8 cellular contexts compared by ENCODE assay signal in genomic region chr11:32583451-32584271, GRCh38. TPM values are rescaled to one million over a fixed set of nuclear protein-coding genes. Genes with fewer than 3 reads are reported as not detected.
DNase-seq lines count a peak whose midpoint lies in the region; ATAC-seq and TF ChIP-seq lines count a peak whose summit lies in the region.

TSS of gene EIF3M (plus strand) at chr11:32583831. CDS start at chr11:32583888, 57 bp downstream.

- TF ChIP-seq CTCF in DND-41 (IDR thresholded peaks at IDR 0.05; ENCODE audit: borderline replicate concordance, extremely low read depth, low read length, poor library complexity, severe bottlenecking), result peak; percentile 25

- H3K4me2 ChIP-seq in DND-41 (ENCODE audit: insufficient read depth, low read length) (peak within 1 kb of the TSS; percentile 78), GM23248 (ENCODE audit: unreplicated experiment) (peak within 1 kb of the TSS; percentile 88)

- peaks cover 6% of the 10 kb centered on the region for H3F3A ChIP-seq in GM23248 (ENCODE audit: insufficient read depth)

- WGBS in GM23248 (ENCODE audit: low coverage in 1 of 2, low lambda C conversion rate in 2 of 2, missing lambda C conversion rate in 2 of 2), 2 experiments, result 1% methylated on average over 50 to 70 of the region's 70 CpGs

- H3K9ac ChIP-seq in DND-41 (ENCODE audit: low read depth, low read length) (peak within 1 kb of the TSS; percentile 93), GM23248 (peak within 1 kb of the TSS; percentile 92)

- DNase-seq in DND-41, result peak; percentile 98
- DNase-seq in GM23248, result peak; percentile 98
- DNase-seq in Kasumi-1 (lab: John Stamatoyannopoulos, UW), result peak; percentile 92 to 94
- DNase-seq in RPMI7951 (ENCODE audit: low read depth), result peak; percentile 93
- peak; percentile 94 for DNase-seq in activated T-helper 1 cell treated with anti-CD3 and anti-CD28 coated beads, Interleukin-12 subunit alpha, Interleukin-12 subunit beta, Interleukin-2, Interleukin-4 antibody, amounts not matched to agents 30 ng/mL and 10 ng/mL and 1 ng/mL, durations not matched to agents 14 hours and 24 hours and 36 hours (ENCODE audit: low spot score)
- peak; percentile 97 for DNase-seq in fibroblast of gingiva (ENCODE audit: low read depth)
- peak; percentile 90 to 95 (median 94) for DNase-seq in naive thymus-derived CD4-positive, alpha-beta T cell
- peak; percentile 95 for DNase-seq in stimulated activated naive B cell treated with anti-CD40 and anti-IgM and Interleukin-4, amounts not matched to agents 10 μg/mL and 1 μg/mL and 100 μg/mL, for 72 hours

- intact Hi-C loops in activated T-helper 1 cell treated with anti-CD3 and anti-CD28 coated beads, Interleukin-12 subunit alpha, Interleukin-12 subunit beta, Interleukin-2, Interleukin-4 antibody, amounts not matched to agents 30 ng/mL and 10 ng/mL and 1 ng/mL, durations not matched to agents 14 hours and 24 hours and 36 hours (cut with micrococcal nuclease), result loop anchor here (1.0 to 10.0 kb wide), 13 partner anchors 17 to 1521 kb away; partner anchors contain the start of genes C11orf91, CSTF3, DCDC1 and DNAJC24
- intact Hi-C loops in naive thymus-derived CD4-positive, alpha-beta T cell (cut with micrococcal nuclease), result loop anchor here (1.0 to 10.0 kb wide), 18 partner anchors 17 to 1851 kb away; partner anchors contain the start of genes C11orf91 (in 2 of the 2), CAT (in 2 of the 2), CSTF3 (in 2 of the 2) and DCDC1 (in 2 of the 2)

- peaks cover 53% of the 10 kb centered on the region for H3K4me1 ChIP-seq in DND-41 (ENCODE audit: insufficient read depth, low read length)
- peaks cover 12% of the 10 kb centered on the region for H3K4me1 ChIP-seq in GM23248 (ENCODE audit: insufficient read depth)
- peaks cover 27 to 28% of the 10 kb centered on the region in 2 donors for H3K4me1 ChIP-seq in naive thymus-derived CD4-positive, alpha-beta T cell (ENCODE audit: control insufficient read depth in 2 of 2, insufficient read depth in 2 of 2, low read length in 2 of 2)

- no peaks in the 10 kb centered on the region for H3K9me2 ChIP-seq in GM23248 (ENCODE audit: insufficient read depth)

- ATAC-seq in DND-41 (ENCODE audit: insufficient read depth, low read depth), result peak; percentile 93
- ATAC-seq in naive thymus-derived CD4-positive, alpha-beta T cell, result peak; percentile 100
- peak; percentile 99 for ATAC-seq in stimulated activated naive B cell treated with anti-CD40 and anti-IgM and Interleukin-4, amounts not matched to agents 10 μg/mL and 1 μg/mL and 100 μg/mL, for 72 hours (replicated peaks)

- H3K27ac Mint-ChIP-seq in activated T-helper 1 cell treated with anti-CD3 and anti-CD28 coated beads, Interleukin-12 subunit alpha, Interleukin-12 subunit beta, Interleukin-2, Interleukin-4 antibody, amounts not matched to agents 30 ng/mL and 10 ng/mL and 1 ng/mL, durations not matched to agents 14 hours and 24 hours and 36 hours, result peak within 1 kb of the TSS; percentile 98
- H3K27ac Mint-ChIP-seq in naive thymus-derived CD4-positive, alpha-beta T cell, result peak within 1 kb of the TSS; percentile 94 to 99 (median 97)
- H3K27ac Mint-ChIP-seq in stimulated activated naive B cell treated with anti-CD40 and anti-IgM and Interleukin-4, amounts not matched to agents 10 μg/mL and 1 μg/mL and 100 μg/mL, for 72 hours, result peak within 1 kb of the TSS; percentile 99

- H4K20me1 ChIP-seq in DND-41 (ENCODE audit: insufficient read depth, low read length) (peaks cover 41% of the 10 kb centered on the region), GM23248 (ENCODE audit: insufficient read depth) (peaks cover 7% of the 10 kb centered on the region; the same call in 1 of the 2 replicates)

- peaks cover 25% of the 10 kb centered on the region for H3K36me3 Mint-ChIP-seq in activated T-helper 1 cell treated with anti-CD3 and anti-CD28 coated beads, Interleukin-12 subunit alpha, Interleukin-12 subunit beta, Interleukin-2, Interleukin-4 antibody, amounts not matched to agents 30 ng/mL and 10 ng/mL and 1 ng/mL, durations not matched to agents 14 hours and 24 hours and 36 hours (ENCODE audit: low read depth)
- peaks cover 0 to 14% (median 7%) of the 10 kb centered on the region in 5 donors for H3K36me3 Mint-ChIP-seq in naive thymus-derived CD4-positive, alpha-beta T cell
- peaks cover 10 to 30% of the 10 kb centered on the region in 2 donors for H3K36me3 Mint-ChIP-seq in stimulated activated naive B cell treated with anti-CD40 and anti-IgM and Interleukin-4, amounts not matched to agents 10 μg/mL and 1 μg/mL and 100 μg/mL, for 72 hours

- H3K27me3 ChIP-seq in DND-41 (ENCODE audit: insufficient read depth, low read length, poor library complexity) (no peaks in the 10 kb centered on the region), GM23248 (replicated peaks; ENCODE audit: insufficient read depth) (no peaks in the 10 kb centered on the region)
- no peaks in the 10 kb centered on the region for H3K27me3 ChIP-seq in naive thymus-derived CD4-positive, alpha-beta T cell (ENCODE audit: control insufficient read depth in 2 of 2, insufficient read depth in 2 of 2, low read length in 2 of 2)

- POLR2A ChIA-PET in naive thymus-derived CD4-positive, alpha-beta T cell (lab: Charles Lee), result interaction anchor here (0.7 to 1.7 kb wide), 3 partner anchors 18 to 1214 kb away, joined by 4 to 5 read pairs (median 5); partner anchors contain the start of genes CSTF3, DCDC1 and DNAJC24

- H3K4me1 Mint-ChIP-seq in activated T-helper 1 cell treated with anti-CD3 and anti-CD28 coated beads, Interleukin-12 subunit alpha, Interleukin-12 subunit beta, Interleukin-2, Interleukin-4 antibody, amounts not matched to agents 30 ng/mL and 10 ng/mL and 1 ng/mL, durations not matched to agents 14 hours and 24 hours and 36 hours (ENCODE audit: low read depth), result peaks cover 38% of the 10 kb centered on the region
- peaks cover 25 to 52% (median 44%) of the 10 kb centered on the region in 7 donors for H3K4me1 Mint-ChIP-seq in naive thymus-derived CD4-positive, alpha-beta T cell
- H3K4me1 Mint-ChIP-seq in stimulated activated naive B cell treated with anti-CD40 and anti-IgM and Interleukin-4, amounts not matched to agents 10 μg/mL and 1 μg/mL and 100 μg/mL, for 72 hours, result peaks cover 9 to 24% of the 10 kb centered on the region in 2 donors

- H2AFZ ChIP-seq in DND-41 (ENCODE audit: low read depth, low read length) (peak within 1 kb of the TSS; percentile 85), GM23248 (peak within 1 kb of the TSS; percentile 100)

- H3K27ac ChIP-seq in DND-41 (ENCODE audit: low read length) (peak within 1 kb of the TSS; percentile 97), GM23248 (peak within 1 kb of the TSS; percentile 82)
- peak within 1 kb of the TSS; percentile 96 for H3K27ac ChIP-seq in naive thymus-derived CD4-positive, alpha-beta T cell (ENCODE audit: low read depth, low read length)

- H3K9me3 ChIP-seq in DND-41 (ENCODE audit: insufficient read depth, low read length, severe bottlenecking), result no peaks in the 10 kb centered on the region
- H3K9me3 ChIP-seq in GM23248 (ENCODE audit: low read depth), result no peaks in the 10 kb centered on the region
- no peaks in the 10 kb centered on the region for H3K9me3 ChIP-seq in naive thymus-derived CD4-positive, alpha-beta T cell (ENCODE audit: control insufficient read depth in 2 of 3, low read length in 3 of 3)

- H3K4me3 Mint-ChIP-seq in activated T-helper 1 cell treated with anti-CD3 and anti-CD28 coated beads, Interleukin-12 subunit alpha, Interleukin-12 subunit beta, Interleukin-2, Interleukin-4 antibody, amounts not matched to agents 30 ng/mL and 10 ng/mL and 1 ng/mL, durations not matched to agents 14 hours and 24 hours and 36 hours, result peak within 1 kb of the TSS; percentile 98
- H3K4me3 Mint-ChIP-seq in naive thymus-derived CD4-positive, alpha-beta T cell, result peak within 1 kb of the TSS; percentile 93 to 99 (median 97)
- H3K4me3 Mint-ChIP-seq in stimulated activated naive B cell treated with anti-CD40 and anti-IgM and Interleukin-4, amounts not matched to agents 10 μg/mL and 1 μg/mL and 100 μg/mL, for 72 hours, result peak within 1 kb of the TSS; percentile 98

- H3K9me3 Mint-ChIP-seq in activated T-helper 1 cell treated with anti-CD3 and anti-CD28 coated beads, Interleukin-12 subunit alpha, Interleukin-12 subunit beta, Interleukin-2, Interleukin-4 antibody, amounts not matched to agents 30 ng/mL and 10 ng/mL and 1 ng/mL, durations not matched to agents 14 hours and 24 hours and 36 hours, result no peaks in the 10 kb centered on the region
- H3K9me3 Mint-ChIP-seq in naive thymus-derived CD4-positive, alpha-beta T cell, result peaks cover 0 to 1% (median 0%) of the 10 kb centered on the region in 11 donors
- no peaks in the 10 kb centered on the region for H3K9me3 Mint-ChIP-seq in stimulated activated naive B cell treated with anti-CD40 and anti-IgM and Interleukin-4, amounts not matched to agents 10 μg/mL and 1 μg/mL and 100 μg/mL, for 72 hours

- CTCF ChIA-PET in naive thymus-derived CD4-positive, alpha-beta T cell (lab: Charles Lee), result no interaction called here

- no peaks in the 10 kb centered on the region for H3K27me3 Mint-ChIP-seq in activated T-helper 1 cell treated with anti-CD3 and anti-CD28 coated beads, Interleukin-12 subunit alpha, Interleukin-12 subunit beta, Interleukin-2, Interleukin-4 antibody, amounts not matched to agents 30 ng/mL and 10 ng/mL and 1 ng/mL, durations not matched to agents 14 hours and 24 hours and 36 hours (ENCODE audit: insufficient read depth)
- H3K27me3 Mint-ChIP-seq in naive thymus-derived CD4-positive, alpha-beta T cell, result no peaks in the 10 kb centered on the region
- H3K27me3 Mint-ChIP-seq in stimulated activated naive B cell treated with anti-CD40 and anti-IgM and Interleukin-4, amounts not matched to agents 10 μg/mL and 1 μg/mL and 100 μg/mL, for 72 hours, result no peaks in the 10 kb centered on the region

- H3K79me2 ChIP-seq in DND-41 (ENCODE audit: insufficient read depth, low read length) (peaks cover 58% of the 10 kb centered on the region), GM23248 (ENCODE audit: insufficient read depth) (peaks cover 48% of the 10 kb centered on the region)

- in situ Hi-C loops in GM23248 (cut with MboI), result no loop called here

- H3K36me3 ChIP-seq in DND-41 (ENCODE audit: insufficient read depth, low read length) (peaks cover 37% of the 10 kb centered on the region), GM23248 (ENCODE audit: low read depth) (peaks cover 5% of the 10 kb centered on the region; the same call in 1 of the 2 replicates)
- H3K36me3 ChIP-seq in naive thymus-derived CD4-positive, alpha-beta T cell (ENCODE audit: control insufficient read depth in 2 of 3, insufficient read depth in 3 of 3, low read length in 3 of 3), result peaks cover 0 to 10% (median 0%) of the 10 kb centered on the region in 3 experiments

- peak within 1 kb of the TSS; percentile 84 to 95 for H3K4me3 ChIP-seq in DND-41 (ENCODE audit: low read depth in 1 of 2, low read length in 2 of 2)
- H3K4me3 ChIP-seq in GM23248, result peak within 1 kb of the TSS; percentile 78
- H3K4me3 ChIP-seq in naive thymus-derived CD4-positive, alpha-beta T cell (ENCODE audit: low read length), result peak within 1 kb of the TSS; percentile 87

RNA-seq across cellular contexts. Expression of gene EIF3M, which starts in this region (rescaled TPM):
- 527 and 543 TPM in 2 replicates for total RNA-seq in GM23248 (2014; rRNA removed; shearing (Covaris generic))
- polyA plus RNA-seq in GM23248 (2016; fragmentation: Nextera tagmentation; extraction: Ambion mirVana), result 289 and 297 TPM in 2 replicates
- total RNA-seq in RPMI7951 (2014; rRNA removed; shearing (Covaris generic)), result 673 and 742 TPM in 2 replicates
- 315 and 332 TPM in 2 replicates for total RNA-seq in activated T-helper 1 cell treated with anti-CD3 and anti-CD28 coated beads, Interleukin-12 subunit alpha, Interleukin-12 subunit beta, Interleukin-2, Interleukin-4 antibody, amounts not matched to agents 30 ng/mL and 10 ng/mL and 1 ng/mL, durations not matched to agents 14 hours and 24 hours and 36 hours
- 100 to 1,000 TPM; 210 to 250 (median 236) TPM for total RNA-seq in naive thymus-derived CD4-positive, alpha-beta T cell
- polyA plus RNA-seq in naive thymus-derived CD4-positive, alpha-beta T cell, result 100 to 1,000 TPM; 245 to 281 TPM

Comparison
In these comparisons a context has a peak if more than half of its experiments do, and no peak if none do; other contexts are left out.
1. Peak in every context shown above with its lines: DNase-seq, ATAC-seq, H3K4me3 ChIP-seq and H3K27ac ChIP-seq.